Comparison of ENCODE assay signal across 22 cellular contexts in the genomic region with DNA sequence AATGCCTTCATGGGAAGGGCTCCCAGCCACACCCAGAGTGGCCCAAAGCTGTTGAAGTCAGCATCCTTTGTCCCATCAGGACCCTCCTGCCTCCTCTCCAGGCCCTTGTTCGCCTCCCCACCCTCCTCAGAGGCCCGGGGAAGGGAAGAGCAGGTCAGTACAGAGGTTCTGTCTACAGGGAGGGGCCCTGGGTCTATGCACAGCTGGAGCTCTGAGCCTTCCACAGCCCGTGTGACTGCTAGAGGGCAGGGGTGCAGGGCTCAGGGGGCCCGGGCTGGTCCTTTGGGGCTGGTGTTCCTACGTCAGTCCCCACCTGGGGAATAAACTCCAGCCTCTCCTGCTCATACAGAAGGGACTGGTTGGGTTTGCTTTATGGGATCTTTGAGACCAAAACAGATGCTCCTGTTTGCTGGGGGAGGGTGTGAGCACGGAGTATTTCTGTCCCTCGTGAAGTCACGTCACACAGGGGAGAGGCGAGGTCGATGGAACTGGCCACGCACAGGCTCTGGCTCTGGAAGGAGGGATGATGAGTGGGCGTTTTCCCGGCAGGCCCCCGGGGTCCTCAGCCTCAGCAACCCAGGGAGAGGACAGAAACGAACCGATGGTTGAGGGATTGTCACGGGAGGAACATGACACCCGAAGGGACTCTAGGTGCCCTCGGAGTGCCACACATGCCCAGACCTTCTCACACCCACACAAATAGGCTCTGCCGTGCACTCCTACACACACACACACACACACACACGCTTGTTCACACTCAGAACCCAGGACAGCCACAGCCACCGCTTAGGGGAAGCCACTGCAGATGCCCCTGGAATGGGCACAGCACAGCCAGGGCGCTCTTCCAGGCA. TPM values are rescaled to one million over a fixed set of nuclear protein-coding genes. Genes with fewer than 3 reads are reported as not detected.
A peak's percentile ranks its signal among the peaks of the same experiment; 100 is the strongest.
DNase-seq lines count a peak whose midpoint lies in the region; ATAC-seq, FAIRE-seq and TF ChIP-seq lines count a peak whose summit lies in the region.
"Had no signal": no experiment of that assay in that cellular context is flagged by ENCODE, and none has a peak within 500 bp of the region (broad histone marks: within the 10 kb centered on the region; RNA-seq: fewer than 3 reads in every experiment).

No MANE protein-coding gene starts in this region.

- in situ Hi-C loops in gastrocnemius medialis (cut with MboI; ENCODE audit: low sequenced_read_pairs in 4 of 4): no loop called here

- TF ChIP-seq POLR2A in gastrocnemius medialis (IDR thresholded peaks at IDR 0.05): no peak

- POLR2A ChIA-PET in HEK293 (lab: Yijun Ruan, JAX): no interaction called here

- H3K36me3 ChIP-seq in right atrium auricular region: no peaks in the 10 kb centered on the region
- H3K36me3 ChIP-seq in HEK293 (ENCODE audit: control insufficient read depth in 2 of 2, insufficient read depth in 1 of 2, low read length in 2 of 2): no peaks in the 10 kb centered on the region
- H3K36me3 ChIP-seq in gastrocnemius medialis: no peaks in the 10 kb centered on the region
- H3K36me3 ChIP-seq: SJCRH30 had no signal

- H3K27me3 ChIP-seq in right atrium auricular region (peaks cover 0 to 7% of the 10 kb centered on the region in 2 donors), gastrocnemius medialis (peaks cover 14 to 32% (median 25%) of the 10 kb centered on the region in 3 donors)
- H3K27me3 ChIP-seq: SJCRH30 had no signal

- FAIRE-seq in RCC 7860 (lab: Jason Lieb, UNC): no peak
- FAIRE-seq: A204.1, GM19239 had no signal

- DNase-seq in Right ventricle myocardium inferior (ENCODE audit: missing footprints) (no peak), right atrium auricular region (ENCODE audit: low spot score) (no peak), left ventricle myocardium superior (peak; percentile 43), gastrocnemius medialis (peak; percentile 21 to 28), coronary artery (ENCODE audit: low spot score) (no peak), RCC 7860 (ENCODE audit: low spot score) (no peak), superior temporal gyrus (ENCODE audit: extremely low spot score) (no peak)
- DNase-seq: Calu3; CD8-positive, alpha-beta T cell; GF-D8; GM23248; KG1; NCI-H187; NCI-H2107; NCI-H510A treated with DMSO at 0.1 percent for 48 hours; NCI-H82; OCI-M1; SJCRH30 had no signal

- intact Hi-C loops in Right ventricle myocardium inferior (cut with DNase I) (no loop called here), left ventricle myocardium superior (cut with micrococcal nuclease) (no loop called here), gastrocnemius medialis (cut with DNase I; ENCODE audit: low total_unique reads) (no loop called here)

- H3K9me3 ChIP-seq in right atrium auricular region (no peaks in the 10 kb centered on the region), HEK293 (ENCODE audit: control insufficient read depth, insufficient read depth, low read depth, low read length) (no peaks in the 10 kb centered on the region), gastrocnemius medialis (no peaks in the 10 kb centered on the region)
- H3K9me3 ChIP-seq: SJCRH30 had no signal

- CTCF ChIA-PET in HEK293 (lab: Yijun Ruan, JAX): no interaction called here

- TF ChIP-seq CTCF in right atrium auricular region (IDR thresholded peaks at IDR 0.05) (no peak), HEK293 (tag by site-specific recombination; IDR thresholded peaks at IDR 0.05) (no peak), gastrocnemius medialis (IDR thresholded peaks at IDR 0.05 in 4 of 5, conservative IDR thresholded peaks at IDR 0.05 in 1 of 5) (no peak), coronary artery (IDR thresholded peaks at IDR 0.05) (no peak)

- H3K4me3 ChIP-seq in right atrium auricular region: no peak overlapping the region
- H3K4me3 ChIP-seq in HEK293 (ENCODE audit: low read depth, low read length): no peak overlapping the region
- no peak overlapping the region for H3K4me3 ChIP-seq in gastrocnemius medialis
- H3K4me3 ChIP-seq in coronary artery: no peak overlapping the region
- H3K4me3 ChIP-seq: GM23248, SJCRH30 had no signal

- H3K4me1 ChIP-seq in right atrium auricular region (no peaks in the 10 kb centered on the region), HEK293 (ENCODE audit: control insufficient read depth, insufficient read depth, low read length) (no peaks in the 10 kb centered on the region), gastrocnemius medialis (no peaks in the 10 kb centered on the region)
- H3K4me1 ChIP-seq: SJCRH30 had no signal

- ATAC-seq in Right ventricle myocardium inferior (peak; percentile 44), left ventricle myocardium superior (peak; percentile 83), gastrocnemius medialis (peak; percentile 47 to 66)
- ATAC-seq: CD8-positive, alpha-beta T cell had no signal

- H3K27ac ChIP-seq in right atrium auricular region: no peak overlapping the region
- H3K27ac ChIP-seq in HEK293 (ENCODE audit: extremely low read depth, low read depth, low read length): no peak overlapping the region
- peak overlapping the region; percentile 24 to 67 (median 50) for H3K27ac ChIP-seq in gastrocnemius medialis
- no peak overlapping the region for H3K27ac ChIP-seq in coronary artery
- H3K27ac ChIP-seq: GM23248, RWPE1, SJCRH30 had no signal

TF ChIP-seq in HEK293, 187 proteins besides CTCF, POLR2A, EP300 and RAD21:
- TF ChIP-seq ZNF335 (tag by site-specific recombination; conservative IDR thresholded peaks at IDR 0.05) (0 out of 2 replicates have a peak, but pooled peaks have one; percentile 21), ZNF555 (tag by site-specific recombination; conservative IDR thresholded peaks at IDR 0.05) (no peak), EGR2 (tag by site-specific recombination; IDR thresholded peaks at IDR 0.05; ENCODE audit: low read depth) (peak; percentile 93), ZNF600 (tag by site-specific recombination; IDR thresholded peaks at IDR 0.05) (peak; percentile 39; the same call in 1 of the 2 replicates), ZNF132 (tag by site-specific recombination; IDR thresholded peaks at IDR 0.05; ENCODE audit: borderline replicate concordance) (no peak), ZBTB7A (tag by site-specific recombination; IDR thresholded peaks at IDR 0.05; ENCODE audit: low read depth) (no peak), ZFHX2 (tag by site-specific recombination; conservative IDR thresholded peaks at IDR 0.05) (peak; percentile 98)
- TF ChIP-seq, protein P1, sequence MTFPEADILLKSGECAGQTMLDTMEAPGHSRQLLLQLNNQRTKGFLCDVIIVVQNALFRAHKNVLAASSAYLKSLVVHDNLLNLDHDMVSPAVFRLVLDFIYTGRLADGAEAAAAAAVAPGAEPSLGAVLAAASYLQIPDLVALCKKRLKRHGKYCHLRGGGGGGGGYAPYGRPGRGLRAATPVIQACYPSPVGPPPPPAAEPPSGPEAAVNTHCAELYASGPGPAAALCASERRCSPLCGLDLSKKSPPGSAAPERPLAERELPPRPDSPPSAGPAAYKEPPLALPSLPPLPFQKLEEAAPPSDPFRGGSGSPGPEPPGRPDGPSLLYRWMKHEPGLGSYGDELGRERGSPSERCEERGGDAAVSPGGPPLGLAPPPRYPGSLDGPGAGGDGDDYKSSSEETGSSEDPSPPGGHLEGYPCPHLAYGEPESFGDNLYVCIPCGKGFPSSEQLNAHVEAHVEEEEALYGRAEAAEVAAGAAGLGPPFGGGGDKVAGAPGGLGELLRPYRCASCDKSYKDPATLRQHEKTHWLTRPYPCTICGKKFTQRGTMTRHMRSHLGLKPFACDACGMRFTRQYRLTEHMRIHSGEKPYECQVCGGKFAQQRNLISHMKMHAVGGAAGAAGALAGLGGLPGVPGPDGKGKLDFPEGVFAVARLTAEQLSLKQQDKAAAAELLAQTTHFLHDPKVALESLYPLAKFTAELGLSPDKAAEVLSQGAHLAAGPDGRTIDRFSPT (tag by site-specific recombination; IDR thresholded peaks at IDR 0.05): peak; percentile 59
- TF ChIP-seq, protein P2, sequence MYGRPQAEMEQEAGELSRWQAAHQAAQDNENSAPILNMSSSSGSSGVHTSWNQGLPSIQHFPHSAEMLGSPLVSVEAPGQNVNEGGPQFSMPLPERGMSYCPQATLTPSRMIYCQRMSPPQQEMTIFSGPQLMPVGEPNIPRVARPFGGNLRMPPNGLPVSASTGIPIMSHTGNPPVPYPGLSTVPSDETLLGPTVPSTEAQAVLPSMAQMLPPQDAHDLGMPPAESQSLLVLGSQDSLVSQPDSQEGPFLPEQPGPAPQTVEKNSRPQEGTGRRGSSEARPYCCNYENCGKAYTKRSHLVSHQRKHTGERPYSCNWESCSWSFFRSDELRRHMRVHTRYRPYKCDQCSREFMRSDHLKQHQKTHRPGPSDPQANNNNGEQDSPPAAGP (tag by site-specific recombination; IDR thresholded peaks at IDR 0.05): 0 out of 2 replicates have a peak, but pooled peaks have one; percentile 2
- TF ChIP-seq, protein P3, sequence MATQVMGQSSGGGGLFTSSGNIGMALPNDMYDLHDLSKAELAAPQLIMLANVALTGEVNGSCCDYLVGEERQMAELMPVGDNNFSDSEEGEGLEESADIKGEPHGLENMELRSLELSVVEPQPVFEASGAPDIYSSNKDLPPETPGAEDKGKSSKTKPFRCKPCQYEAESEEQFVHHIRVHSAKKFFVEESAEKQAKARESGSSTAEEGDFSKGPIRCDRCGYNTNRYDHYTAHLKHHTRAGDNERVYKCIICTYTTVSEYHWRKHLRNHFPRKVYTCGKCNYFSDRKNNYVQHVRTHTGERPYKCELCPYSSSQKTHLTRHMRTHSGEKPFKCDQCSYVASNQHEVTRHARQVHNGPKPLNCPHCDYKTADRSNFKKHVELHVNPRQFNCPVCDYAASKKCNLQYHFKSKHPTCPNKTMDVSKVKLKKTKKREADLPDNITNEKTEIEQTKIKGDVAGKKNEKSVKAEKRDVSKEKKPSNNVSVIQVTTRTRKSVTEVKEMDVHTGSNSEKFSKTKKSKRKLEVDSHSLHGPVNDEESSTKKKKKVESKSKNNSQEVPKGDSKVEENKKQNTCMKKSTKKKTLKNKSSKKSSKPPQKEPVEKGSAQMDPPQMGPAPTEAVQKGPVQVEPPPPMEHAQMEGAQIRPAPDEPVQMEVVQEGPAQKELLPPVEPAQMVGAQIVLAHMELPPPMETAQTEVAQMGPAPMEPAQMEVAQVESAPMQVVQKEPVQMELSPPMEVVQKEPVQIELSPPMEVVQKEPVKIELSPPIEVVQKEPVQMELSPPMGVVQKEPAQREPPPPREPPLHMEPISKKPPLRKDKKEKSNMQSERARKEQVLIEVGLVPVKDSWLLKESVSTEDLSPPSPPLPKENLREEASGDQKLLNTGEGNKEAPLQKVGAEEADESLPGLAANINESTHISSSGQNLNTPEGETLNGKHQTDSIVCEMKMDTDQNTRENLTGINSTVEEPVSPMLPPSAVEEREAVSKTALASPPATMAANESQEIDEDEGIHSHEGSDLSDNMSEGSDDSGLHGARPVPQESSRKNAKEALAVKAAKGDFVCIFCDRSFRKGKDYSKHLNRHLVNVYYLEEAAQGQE (tag by site-specific recombination; IDR thresholded peaks at IDR 0.05): peak; percentile 59

RNA-seq across cellular contexts. Expression of a gene that starts 20.5 kb away (rescaled TPM):
- total RNA-seq in Right ventricle myocardium inferior (2.2 TPM), right atrium auricular region (1 to 10 TPM in 1 of 2 donors, under 1 TPM in 1; 0.48 to 4.2 TPM), left ventricle myocardium superior (0.79 TPM), gastrocnemius medialis (1 to 10 TPM in 1 of 4 donors, under 1 TPM in 3; 0.53 to 1.1 (median 0.89) TPM)
- total RNA-seq: Calu3; CD8-positive, alpha-beta T cell; GM23248; SJCRH30 had no signal

RNA-seq across cellular contexts. Expression of a gene that starts 29.7 kb away (rescaled TPM):
- total RNA-seq in Right ventricle myocardium inferior (not detected), right atrium auricular region (not detected), left ventricle myocardium superior (not detected), gastrocnemius medialis (not detected)
- total RNA-seq: Calu3; CD8-positive, alpha-beta T cell; GM23248; SJCRH30 had no signal

Comparison
In these comparisons a context has a peak if more than half of its experiments do, and no peak if none do; other contexts are left out.
1. DNase-seq: peak in left ventricle myocardium superior (single experiment) and gastrocnemius medialis (2 of 2); none in Right ventricle myocardium inferior (single experiment), right atrium auricular region (single experiment), coronary artery (single experiment), RCC 7860 (single experiment) and superior temporal gyrus (single experiment).
2. H3K27ac ChIP-seq: peak in gastrocnemius medialis (4 of 4); none in right atrium auricular region (0 of 2), HEK293 (single experiment) and coronary artery (0 of 2).
3. Peak in every context shown above with its lines, with median percentiles within 50 percentile points of each other: ATAC-seq.